ENCODE assay signal across 17 cellular contexts in the genomic region with DNA sequence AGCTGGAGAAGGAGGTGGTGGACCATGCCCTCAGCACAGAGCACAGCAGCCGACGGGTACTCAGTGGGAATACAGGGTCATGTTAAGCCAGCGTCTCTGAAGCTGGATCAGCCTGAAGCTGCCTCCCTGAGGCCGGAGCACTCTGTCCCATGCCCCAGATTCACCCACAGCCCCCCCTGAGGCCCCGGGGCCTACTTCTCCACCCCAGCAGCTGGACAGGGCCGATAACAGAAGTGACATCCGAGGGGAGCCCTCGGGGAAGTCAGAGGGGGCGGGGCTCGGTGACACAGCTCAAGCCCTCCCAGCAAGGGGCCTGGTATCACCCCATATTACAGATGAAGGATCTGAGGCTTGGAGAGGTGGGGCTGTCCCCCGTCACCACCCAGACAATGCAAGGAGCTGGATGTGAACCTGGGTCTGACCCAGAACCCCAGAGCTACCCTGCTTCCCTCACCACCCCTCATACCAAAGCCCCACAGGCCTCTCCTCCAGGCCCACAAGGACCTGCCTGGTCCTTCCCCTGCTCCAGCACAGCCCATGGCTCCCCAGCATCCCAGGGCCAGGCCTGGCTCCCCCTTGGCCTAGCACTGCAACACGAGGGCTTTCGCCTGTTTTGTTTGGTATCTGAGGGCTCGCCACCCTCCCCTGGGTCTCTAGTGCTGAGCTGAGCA. TPM values are rescaled to one million over a fixed set of nuclear protein-coding genes. Genes with fewer than 3 reads are reported as not detected.
A peak's percentile ranks its signal among the peaks of the same experiment; 100 is the strongest.
DNase-seq lines count a peak whose midpoint lies in the region; ATAC-seq and TF ChIP-seq lines count a peak whose summit lies in the region.
"Had no signal": no experiment of that assay in that cellular context is flagged by ENCODE, and none has a peak within 500 bp of the region (broad histone marks: within the 10 kb centered on the region; RNA-seq: fewer than 3 reads in every experiment).

No MANE protein-coding gene starts in this region.

- H3K36me3 ChIP-seq in ovary, result no peaks in the 10 kb centered on the region

- peak overlapping the region; percentile 72 for H3K27ac Mint-ChIP-seq in activated CD8-positive, alpha-beta T cell treated with anti-CD3 and anti-CD28 coated beads, Interleukin-2, amount 10 ng/mL, durations not matched to agents 7 days and 5 days
- H3K27ac Mint-ChIP-seq in naive B cell, result peak overlapping the region; percentile 96 to 100 (median 99)

- no peaks in the 10 kb centered on the region for H3K9me3 Mint-ChIP-seq in activated CD8-positive, alpha-beta T cell treated with anti-CD3 and anti-CD28 coated beads, Interleukin-2, amount 10 ng/mL, durations not matched to agents 7 days and 5 days (ENCODE audit: insufficient read depth)
- no peaks in the 10 kb centered on the region for H3K9me3 Mint-ChIP-seq in naive B cell

- no peak for ATAC-seq in activated CD8-positive, alpha-beta T cell treated with anti-CD3 and anti-CD28 coated beads, Interleukin-2, amount 10 ng/mL, durations not matched to agents 7 days and 5 days
- peak; percentile 31 to 39 for ATAC-seq in naive B cell (ENCODE audit: low read depth in 2 of 2)
- ATAC-seq in GM19324 (IDR thresholded peaks at IDR 0.05; ENCODE audit: low FRiP score, unreplicated experiment), result no peak
- ATAC-seq in HG03520 (IDR thresholded peaks at IDR 0.05; ENCODE audit: unreplicated experiment), result no peak

- TF ChIP-seq POLR2A in ovary (IDR thresholded peaks at IDR 0.05), result no peak

- DNase-seq in CD1c-positive myeloid dendritic cell (ENCODE audit: extremely low spot score) (peak; percentile 56), GM13977 (ENCODE audit: low spot score) (peak; percentile 71), naive B cell (peak; percentile 73), ovary (no peak), DMS 273 treated with DMSO at 0.1 percent for 48 hours (lab: John Stamatoyannopoulos, UW) (no peak)
- DNase-seq in activated CD8-positive, alpha-beta T cell treated with anti-CD3 and anti-CD28 coated beads, Interleukin-2, amount 10 ng/mL, durations not matched to agents 7 days and 5 days, result peak; percentile 52
- DNase-seq: amygdala; Caco-2; effector CD4-positive, alpha-beta T cell; mammary epithelial cell; right cardiac atrium; SHP77 treated with DMSO at 0.1 percent for 48 hours had no signal

- TF ChIP-seq CTCF in GM13977 (IDR thresholded peaks at IDR 0.05; ENCODE audit: extremely low read depth, insufficient read depth, missing control alignments), result no peak
- no peak for TF ChIP-seq CTCF in ovary (IDR thresholded peaks at IDR 0.05)

- 80 to 86% (median 80%) methylated on average over 13 to 14 of the region's 14 CpGs for WGBS in ovary, 3 donors

- H3K27me3 Mint-ChIP-seq in activated CD8-positive, alpha-beta T cell treated with anti-CD3 and anti-CD28 coated beads, Interleukin-2, amount 10 ng/mL, durations not matched to agents 7 days and 5 days (ENCODE audit: low read depth), result no peaks in the 10 kb centered on the region
- H3K27me3 Mint-ChIP-seq in naive B cell, result no peaks in the 10 kb centered on the region

- intact Hi-C loops in ovary (cut with DNase I), result loop anchor here in 1 of 4 donors (5.0 kb wide), 1 partner anchor 40 kb away; no protein-coding TSS in a partner anchor

- H3K4me1 ChIP-seq in ovary (ENCODE audit: insufficient read depth), result no peaks in the 10 kb centered on the region
- H3K4me1 ChIP-seq: Caco-2 had no signal

- no peak overlapping the region for H3K27ac ChIP-seq in ovary

- H3K4me1 Mint-ChIP-seq in activated CD8-positive, alpha-beta T cell treated with anti-CD3 and anti-CD28 coated beads, Interleukin-2, amount 10 ng/mL, durations not matched to agents 7 days and 5 days (ENCODE audit: low read depth), result peaks cover 54% of the 10 kb centered on the region
- H3K4me1 Mint-ChIP-seq in naive B cell, result peaks cover 32 to 75% (median 54%) of the 10 kb centered on the region in 3 donors

- in situ Hi-C loops in GM13977 (cut with MboI; ENCODE audit: low pct_unique_long_range_greater_than_20kb, low sequenced_read_pairs, unreplicated experiment), result no loop called here

- TF ChIP-seq EP300 in ovary (IDR thresholded peaks at IDR 0.05), result no peak

- H3K9me3 ChIP-seq in ovary, result no peaks in the 10 kb centered on the region
- H3K9me3 ChIP-seq: Caco-2, heart left ventricle had no signal

- CTCF ChIA-PET in activated CD8-positive, alpha-beta T cell treated with anti-CD3 and anti-CD28 coated beads, Interleukin-2, amount 10 ng/mL, durations not matched to agents 7 days and 5 days (lab: Charles Lee), result interaction anchor here (1.4 to 3.9 kb wide), 3 partner anchors 11 to 44 kb away, joined by 4 to 36 read pairs (median 8); partner anchors contain the start of genes MED16 and RNU6-9

- H3K4me3 Mint-ChIP-seq in activated CD8-positive, alpha-beta T cell treated with anti-CD3 and anti-CD28 coated beads, Interleukin-2, amount 10 ng/mL, durations not matched to agents 7 days and 5 days, result no peak overlapping the region
- H3K4me3 Mint-ChIP-seq in naive B cell, result peak overlapping the region; percentile 50 to 92 (median 80)

- peaks cover 14% of the 10 kb centered on the region for H3K36me3 Mint-ChIP-seq in activated CD8-positive, alpha-beta T cell treated with anti-CD3 and anti-CD28 coated beads, Interleukin-2, amount 10 ng/mL, durations not matched to agents 7 days and 5 days (ENCODE audit: low read depth)
- H3K36me3 Mint-ChIP-seq in naive B cell, result peaks cover 0 to 6% of the 10 kb centered on the region in 2 donors

- H3K27me3 ChIP-seq in ovary, result no peaks in the 10 kb centered on the region
- H3K27me3 ChIP-seq: heart left ventricle had no signal

- H3K4me3 ChIP-seq in ovary, result no peak overlapping the region
- H3K4me3 ChIP-seq: heart left ventricle had no signal

- POLR2A ChIA-PET in activated CD8-positive, alpha-beta T cell treated with anti-CD3 and anti-CD28 coated beads, Interleukin-2, amount 10 ng/mL, durations not matched to agents 7 days and 5 days (lab: Charles Lee), result interaction anchor here (0.8 to 2.9 kb wide), 3 partner anchors 9 to 24 kb away, joined by 3 to 36 read pairs (median 6); partner anchors contain the start of genes KISS1R, MED16 and RNU6-9

RNA-seq across cellular contexts. Expression of gene R3HDM4, which starts 5.7 kb away (rescaled TPM):
- 10 to 100 TPM; 75.9 to 76.7 TPM for total RNA-seq in activated CD8-positive, alpha-beta T cell treated with anti-CD3 and anti-CD28 coated beads, Interleukin-2, amount 10 ng/mL, durations not matched to agents 7 days and 5 days
- polyA plus RNA-seq in naive B cell (ENCODE audit: low read depth in 6 of 6) (100 to 1,000 TPM; 162 to 209 (median 175) TPM), ovary (10 to 100 TPM in 1 of 2 donors, 1 to 10 TPM in 1; 8.7 to 29.5 TPM)
- 10 to 100 TPM; 13.1 to 43.0 (median 31.2) TPM for total RNA-seq in ovary

RNA-seq across cellular contexts. Expression of gene KISS1R, which starts 9.8 kb away (rescaled TPM):
- total RNA-seq in activated CD8-positive, alpha-beta T cell treated with anti-CD3 and anti-CD28 coated beads, Interleukin-2, amount 10 ng/mL, durations not matched to agents 7 days and 5 days, result 1 to 10 TPM in 1 of 2 experiments, under 1 TPM in 1; 0.55 to 1.1 TPM
- polyA plus RNA-seq in naive B cell (ENCODE audit: low read depth in 6 of 6) (under 1 TPM in 4 of 6 donors, not detected in 2; 0.17 to 0.42 (median 0.33) TPM), ovary (not detected)
- total RNA-seq in ovary, result under 1 TPM in 2 of 7 donors, not detected in 5; 0.28 to 0.90 TPM
- total RNA-seq: heart left ventricle, mammary epithelial cell, NCI-H460, right cardiac atrium, urinary bladder had no signal
- polyA plus RNA-seq: heart left ventricle, right cardiac atrium had no signal

RNA-seq across cellular contexts. Expression of gene RNU6-9, which starts 14.0 kb away (rescaled TPM):
- not detected for total RNA-seq in activated CD8-positive, alpha-beta T cell treated with anti-CD3 and anti-CD28 coated beads, Interleukin-2, amount 10 ng/mL, durations not matched to agents 7 days and 5 days
- polyA plus RNA-seq in naive B cell (ENCODE audit: low read depth in 6 of 6), result not detected
- not detected for total RNA-seq in ovary
- not detected for polyA plus RNA-seq in ovary
- total RNA-seq: Caco-2, heart left ventricle, mammary epithelial cell, NCI-H460, right cardiac atrium, urinary bladder had no signal
- polyA plus RNA-seq: heart left ventricle, mammary epithelial cell, right cardiac atrium, urinary bladder had no signal

RNA-seq across cellular contexts. Expression of gene MED16, which starts 14.3 kb away (rescaled TPM):
- total RNA-seq in activated CD8-positive, alpha-beta T cell treated with anti-CD3 and anti-CD28 coated beads, Interleukin-2, amount 10 ng/mL, durations not matched to agents 7 days and 5 days, result 10 to 100 TPM; 55.9 to 60.4 TPM
- polyA plus RNA-seq in naive B cell (ENCODE audit: low read depth in 6 of 6), result 10 to 100 TPM; 34.0 to 89.4 (median 51.1) TPM
- 10 to 100 TPM; 33.1 to 75.4 (median 59.3) TPM for total RNA-seq in ovary
- 10 to 100 TPM in 1 of 2 donors, under 1 TPM in 1; 0.62 to 42.9 TPM for polyA plus RNA-seq in ovary

RNA-seq across cellular contexts. Expression of gene ARID3A, which starts 18.5 kb away (rescaled TPM):
- total RNA-seq in activated CD8-positive, alpha-beta T cell treated with anti-CD3 and anti-CD28 coated beads, Interleukin-2, amount 10 ng/mL, durations not matched to agents 7 days and 5 days, result 10 to 100 TPM; 26.7 to 27.7 TPM
- 1 to 10 TPM in 1 of 6 donors, under 1 TPM in 5; 0.13 to 1.1 (median 0.59) TPM for polyA plus RNA-seq in naive B cell (ENCODE audit: low read depth in 6 of 6)
- total RNA-seq in ovary, result 1 to 10 TPM; 2.1 to 8.1 (median 5.2) TPM
- polyA plus RNA-seq in ovary, result 1 to 10 TPM; 1.1 to 1.6 TPM

Comparison
In these comparisons a context has a peak if more than half of its experiments do, and no peak if none do; other contexts are left out.
1. DNase-seq: peak in CD1c-positive myeloid dendritic cell (single experiment), GM13977 (single experiment), activated CD8-positive, alpha-beta T cell treated with anti-CD3 and anti-CD28 coated beads, Interleukin-2, amount 10 ng/mL, durations not matched to agents 7 days and 5 days (single experiment) and naive B cell (single experiment); none in ovary (0 of 5) and DMS 273 treated with DMSO at 0.1 percent for 48 hours (single experiment).
2. ATAC-seq: peak in naive B cell (2 of 2); none in activated CD8-positive, alpha-beta T cell treated with anti-CD3 and anti-CD28 coated beads, Interleukin-2, amount 10 ng/mL, durations not matched to agents 7 days and 5 days (single experiment), GM19324 (single experiment) and HG03520 (single experiment).